8 cellular contexts compared by ENCODE assay signal in genomic region chr1:145607833-145608733, GRCh38. TPM values are rescaled to one million over a fixed set of nuclear protein-coding genes. Genes with fewer than 3 reads are reported as not detected.
DNase-seq lines count a peak whose midpoint lies in the region; ATAC-seq and TF ChIP-seq lines count a peak whose summit lies in the region.
"Not testable (repeated sequence)": the region's sequence is repeated elsewhere in the genome, so short reads cannot be mapped to it uniquely, and the experiment has no call there.

TSS of gene GPR89A (plus strand) at chr1:145607988. CDS start at chr1:145608134, 146 bp downstream.

- not testable (repeated sequence) for H3K27ac Mint-ChIP-seq in neural progenitor cell

- peak within 1 kb of the TSS; percentile 90 for H3K4me3 Mint-ChIP-seq in neural progenitor cell

- not testable (repeated sequence) for H3K9me2 ChIP-seq in MM.1S (replicated peaks; ENCODE audit: insufficient read depth, low read length)

- not testable (repeated sequence) for H4K20me1 ChIP-seq in MM.1S (ENCODE audit: insufficient read depth, low read length); neural progenitor cell (ENCODE audit: low read depth)

- TF ChIP-seq CTCF in MM.1S (IDR thresholded peaks at IDR 0.05; ENCODE audit: low read length); foreskin keratinocyte (conservative IDR thresholded peaks at IDR 0.05); neural progenitor cell (IDR thresholded peaks at IDR 0.05): not testable (repeated sequence)

- not testable (repeated sequence) for H3K36me3 Mint-ChIP-seq in neural progenitor cell

- in situ Hi-C loops in HAP-1 (cut with MboI; ENCODE audit: low sequenced_read_pairs), result not testable (repeated sequence)

- not testable (repeated sequence) for H3K4me1 ChIP-seq in ES-I3 (ENCODE audit: insufficient read depth, low read length); HAP-1; MM.1S (ENCODE audit: low read length); foreskin keratinocyte; neural progenitor cell

- DNase-seq in HAP-1 (ENCODE audit: low spot score in 2 of 2), result peak; percentile 80 to 97
- peak; percentile 98 for DNase-seq in MM.1S
- peak; percentile 90 for DNase-seq in SIG-M5 treated with dmso at 0.1 percent for 504 hours (lab: John Stamatoyannopoulos, UW; ENCODE audit: unreplicated experiment)
- peak; percentile 96 for DNase-seq in activated gamma-delta T cell treated with Interleukin-2 at 50 U/mL for 16 hours
- DNase-seq in foreskin keratinocyte, result peak; percentile 66 to 83
- peak; percentile 96 for DNase-seq in neural progenitor cell (ENCODE audit: low spot score)
- peak; percentile 77 for DNase-seq in stromal cell of bone marrow (ENCODE audit: low read depth)

- not testable (repeated sequence) for H3K36me3 ChIP-seq in ES-I3 (ENCODE audit: insufficient read depth, low read length); HAP-1 (replicated peaks); MM.1S (replicated peaks; ENCODE audit: insufficient read depth, low read length); neural progenitor cell

- not testable (repeated sequence) for H3K27me3 ChIP-seq in HAP-1 (ENCODE audit: low read depth); MM.1S (replicated peaks; ENCODE audit: insufficient read depth, low read length); foreskin keratinocyte; neural progenitor cell

- H3F3A ChIP-seq in MM.1S (ENCODE audit: insufficient read depth, low read length); neural progenitor cell (ENCODE audit: low read depth): not testable (repeated sequence)

- H2AFZ ChIP-seq in MM.1S (ENCODE audit: low read length) (peak within 1 kb of the TSS; percentile 91), neural progenitor cell (replicated peaks) (peak within 1 kb of the TSS; percentile 94)

- H3K4me2 ChIP-seq in MM.1S (ENCODE audit: low read depth, low read length) (peak within 1 kb of the TSS; percentile 82), neural progenitor cell (peak within 1 kb of the TSS; percentile 77)

- ATAC-seq in foreskin keratinocyte, result peak; percentile 96

- H3K27me3 Mint-ChIP-seq in neural progenitor cell (ENCODE audit: insufficient read depth, low read depth), result not testable (repeated sequence)

- H3K4me3 ChIP-seq in HAP-1 (peak within 1 kb of the TSS; percentile 88), MM.1S (ENCODE audit: low read length) (peak within 1 kb of the TSS; percentile 81), neural progenitor cell (peak within 1 kb of the TSS; percentile 98)

- H3K27ac ChIP-seq in MM.1S (ENCODE audit: low read length), result peak within 1 kb of the TSS; percentile 52; the same call in 1 of the 2 replicates
- H3K27ac ChIP-seq in foreskin keratinocyte, result peak within 1 kb of the TSS; percentile 40
- H3K27ac ChIP-seq in neural progenitor cell, result peak within 1 kb of the TSS; percentile 88

- H3K9me3 ChIP-seq in ES-I3 (ENCODE audit: control insufficient read depth, insufficient read depth, low read length); HAP-1; MM.1S (replicated peaks; ENCODE audit: insufficient read depth, low read length); neural progenitor cell (ENCODE audit: low read depth): not testable (repeated sequence)

- peaks cover 40% of the 10 kb centered on the region for H3K79me2 ChIP-seq in MM.1S (ENCODE audit: low read length)
- peaks cover 20% of the 10 kb centered on the region for H3K79me2 ChIP-seq in neural progenitor cell (ENCODE audit: low read depth)

- not testable (repeated sequence) for H3K9me3 Mint-ChIP-seq in neural progenitor cell

- H3K4me1 Mint-ChIP-seq in neural progenitor cell, result not testable (repeated sequence)

- peak within 1 kb of the TSS; percentile 91 for H3K9ac ChIP-seq in ES-I3 (ENCODE audit: low read depth, low read length)
- peak within 1 kb of the TSS; percentile 87 for H3K9ac ChIP-seq in MM.1S (ENCODE audit: low read length)
- peak within 1 kb of the TSS; percentile 88 for H3K9ac ChIP-seq in neural progenitor cell

RNA-seq across cellular contexts. Expression of gene GPR89A, which starts in this region (rescaled TPM):
- total RNA-seq in foreskin keratinocyte (21.8 and 22.0 TPM in 2 replicates), neural progenitor cell (ENCODE audit: low replicate concordance) (46.9 and 72.7 TPM in 2 replicates)
- 14.3 and 15.4 TPM in 2 replicates for polyA plus RNA-seq in foreskin keratinocyte

Comparison
In these comparisons a context has a peak if more than half of its experiments do, and no peak if none do; other contexts are left out.
1. Peak in every context shown above with its lines: DNase-seq, ATAC-seq, H3K4me3 ChIP-seq and H3K27ac ChIP-seq.